In genomic region chr19:34316741-34317241, GRCh38 we compare ENCODE assay signal across 12 cellular contexts. TPM values are rescaled to one million over a fixed set of nuclear protein-coding genes. Genes with fewer than 3 reads are reported as not detected.
DNase-seq lines count a peak whose midpoint lies in the region; ATAC-seq and TF ChIP-seq lines count a peak whose summit lies in the region.
"Had no signal": no experiment of that assay in that cellular context is flagged by ENCODE, and none has a peak within 500 bp of the region (broad histone marks: within the 10 kb centered on the region; RNA-seq: fewer than 3 reads in every experiment).

No MANE protein-coding gene starts in this region.

- H2BK120ac ChIP-seq in IMR-90 (ENCODE audit: low read depth, low read length) = peak overlapping the region; percentile 20; the same call in 1 of the 2 replicates

- POLR2A ChIA-PET in IMR-90 (lab: Charles Lee; ENCODE audit: unreplicated experiment) = no interaction called here
- POLR2A ChIA-PET in naive thymus-derived CD4-positive, alpha-beta T cell (lab: Charles Lee) = interaction anchor here (1.0 to 2.1 kb wide), 5 partner anchors 10 to 146 kb away, joined by 3 to 12 read pairs (median 4); no protein-coding TSS in a partner anchor

- no peak overlapping the region for H3K18ac ChIP-seq in IMR-90 (ENCODE audit: low read depth, low read length)

- TF ChIP-seq CTCF in IMR-90 (conservative IDR thresholded peaks at IDR 0.05; ENCODE audit: low read depth, low read length) (no peak), ovary (IDR thresholded peaks at IDR 0.05) (no peak)

- H3K27me3 Mint-ChIP-seq in naive thymus-derived CD4-positive, alpha-beta T cell = no peaks in the 10 kb centered on the region
- H3K27me3 Mint-ChIP-seq: activated CD8-positive, alpha-beta T cell treated with anti-CD3 and anti-CD28 coated beads for 36 hours had no signal

- no peak overlapping the region for H2BK15ac ChIP-seq in IMR-90 (ENCODE audit: low read depth, low read length)

- no peak overlapping the region for H2BK5ac ChIP-seq in IMR-90 (ENCODE audit: low read depth, low read length, poor library complexity, severe bottlenecking)

- TF ChIP-seq POLR2A in IMR-90 (IDR thresholded peaks at IDR 0.05; ENCODE audit: low read depth, low read length) = no peak
- no peak for TF ChIP-seq POLR2A in ovary (IDR thresholded peaks at IDR 0.05)

- peaks cover 43 to 68% of the 10 kb centered on the region in 2 experiments for H3K79me1 ChIP-seq in IMR-90 (ENCODE audit: low read depth in 1 of 2, low read length in 2 of 2)

- no peak for TF ChIP-seq RAD21 in IMR-90 (IDR thresholded peaks at IDR 0.05; ENCODE audit: low read length)

- H3K9me3 ChIP-seq in BLaER1 (no peaks in the 10 kb centered on the region), IMR-90 (ENCODE audit: control insufficient read depth, insufficient read depth, low read length) (no peaks in the 10 kb centered on the region), ovary (no peaks in the 10 kb centered on the region)
- H3K9me3 ChIP-seq in naive thymus-derived CD4-positive, alpha-beta T cell (ENCODE audit: control insufficient read depth in 2 of 3, low read length in 3 of 3) = no peaks in the 10 kb centered on the region

- H4K8ac ChIP-seq in IMR-90 (ENCODE audit: low read depth in 2 of 2, low read length in 2 of 2) = no peak overlapping the region

- H3K4me3 ChIP-seq in BLaER1 (no peak overlapping the region), IMR-90 (ENCODE audit: insufficient read depth, low read depth, low read length) (no peak overlapping the region), ovary (no peak overlapping the region)
- H3K4me3 ChIP-seq in naive thymus-derived CD4-positive, alpha-beta T cell (ENCODE audit: low read length) = peak overlapping the region; percentile 11

- peaks cover 20% of the 10 kb centered on the region for H3K4me1 ChIP-seq in BLaER1
- H3K4me1 ChIP-seq in IMR-90 (ENCODE audit: control insufficient read depth, insufficient read depth, low read length) = peaks cover 30% of the 10 kb centered on the region
- H3K4me1 ChIP-seq in naive thymus-derived CD4-positive, alpha-beta T cell (ENCODE audit: control insufficient read depth in 2 of 2, insufficient read depth in 2 of 2, low read length in 2 of 2) = peaks cover 3 to 26% of the 10 kb centered on the region in 2 donors
- H3K4me1 ChIP-seq in ovary (ENCODE audit: insufficient read depth) = peaks cover 19% of the 10 kb centered on the region

- H3K4me2 ChIP-seq in BLaER1 = 0 out of 2 replicates have a peak overlapping the region, but pooled peaks have one; percentile 4
- H3K4me2 ChIP-seq in IMR-90 (ENCODE audit: low read depth, low read length) = 0 out of 2 replicates have a peak overlapping the region, but pooled peaks have one; percentile 8

- peak; percentile 66 for DNase-seq in IMR-90
- DNase-seq in dermis blood vessel endothelial cell = peak; percentile 68
- DNase-seq in naive thymus-derived CD4-positive, alpha-beta T cell = no peak
- no peak for DNase-seq in ovary
- no peak for DNase-seq in mucosa of gallbladder (ENCODE audit: low spot score)
- DNase-seq: cortex of kidney, Kasumi-1, left cardiac atrium had no signal

- no peaks in the 10 kb centered on the region for H3K27me3 ChIP-seq in BLaER1
- H3K27me3 ChIP-seq in IMR-90 (ENCODE audit: control insufficient read depth, insufficient read depth, low read length) = no peaks in the 10 kb centered on the region
- H3K27me3 ChIP-seq in naive thymus-derived CD4-positive, alpha-beta T cell (ENCODE audit: control insufficient read depth in 2 of 2, insufficient read depth in 2 of 2, low read length in 2 of 2) = no peaks in the 10 kb centered on the region
- no peaks in the 10 kb centered on the region for H3K27me3 ChIP-seq in ovary

- 0 out of 2 replicates have a peak overlapping the region, but pooled peaks have one; percentile 13 for H3K14ac ChIP-seq in IMR-90 (replicated peaks; ENCODE audit: low read depth, low read length)

- H4K20me1 ChIP-seq in BLaER1 = 0 out of 2 replicates have a peak, but pooled peaks cover 17% of the 10 kb centered on the region
- peaks cover 43% of the 10 kb centered on the region for H4K20me1 ChIP-seq in IMR-90 (ENCODE audit: insufficient read depth, low read length)

- H3K36me3 Mint-ChIP-seq in naive thymus-derived CD4-positive, alpha-beta T cell = peaks cover 0 to 31% (median 8%) of the 10 kb centered on the region in 5 donors

- ATAC-seq in IMR-90 (ENCODE audit: low read depth) (peak; percentile 71), HG03175 (IDR thresholded peaks at IDR 0.05; ENCODE audit: unreplicated experiment) (no peak), HG02938 (IDR thresholded peaks at IDR 0.05; ENCODE audit: unreplicated experiment) (no peak)
- ATAC-seq in naive thymus-derived CD4-positive, alpha-beta T cell = no peak

- whole genome bisulfite sequencing in IMR-90 (ENCODE audit: extremely low coverage in 2 of 2, insufficient read length in 1 of 2), 2 experiments = 92% methylated on average over 2 of the region's 3 CpGs; no CpG with 5 or more reads in 1 of the 2 experiments
- 74 to 86% (median 81%) methylated on average over 3 of the region's 3 CpGs for WGBS in ovary, 3 donors

- in situ Hi-C loops in IMR-90 (cut with MboI; ENCODE audit: low sequenced_read_pairs) = no loop called here

- peak overlapping the region; percentile 41 for H3K4ac ChIP-seq in IMR-90 (ENCODE audit: low read depth, low read length)

- H3K27ac ChIP-seq in BLaER1 (no peak overlapping the region), IMR-90 (ENCODE audit: insufficient read depth, low read length) (no peak overlapping the region), ovary (no peak overlapping the region)
- no peak overlapping the region for H3K27ac ChIP-seq in naive thymus-derived CD4-positive, alpha-beta T cell (ENCODE audit: low read depth, low read length)

- H3K56ac ChIP-seq in IMR-90 (ENCODE audit: extremely low read depth, insufficient read depth, low read length) = no peak overlapping the region

- peaks cover 38% of the 10 kb centered on the region for H3K9me1 ChIP-seq in IMR-90 (ENCODE audit: insufficient read depth, low read length)

- no peak overlapping the region for H4K5ac ChIP-seq in IMR-90 (ENCODE audit: low read depth, low read length)

- H3K36me3 ChIP-seq in BLaER1 (peaks cover 15% of the 10 kb centered on the region; the same call in 1 of the 2 replicates), IMR-90 (ENCODE audit: control insufficient read depth, insufficient read depth, low read length) (peaks cover 7% of the 10 kb centered on the region; the same call in 1 of the 2 replicates), ovary (no peaks in the 10 kb centered on the region)
- peaks cover 0 to 16% (median 0%) of the 10 kb centered on the region in 3 experiments for H3K36me3 ChIP-seq in naive thymus-derived CD4-positive, alpha-beta T cell (ENCODE audit: control insufficient read depth in 2 of 3, insufficient read depth in 3 of 3, low read length in 3 of 3)

- H2BK20ac ChIP-seq in IMR-90 (ENCODE audit: low read depth, low read length) = peak overlapping the region; percentile 12; the same call in 1 of the 2 replicates

- no TSS peak for BruUV-seq in IMR-90 (replicated peaks; lab: Mats Ljungman, UMichigan)

- H3K9ac ChIP-seq in BLaER1 = no peak overlapping the region
- no peak overlapping the region for H3K9ac ChIP-seq in IMR-90 (ENCODE audit: low read depth, low read length)

- no peak for TF ChIP-seq EP300 in ovary (IDR thresholded peaks at IDR 0.05)

- intact Hi-C loops in IMR-90 (cut with micrococcal nuclease) = loop anchor here (5.0 kb wide), 1 partner anchor 59 kb away; no protein-coding TSS in a partner anchor
- intact Hi-C loops in naive thymus-derived CD4-positive, alpha-beta T cell (cut with micrococcal nuclease) = loop anchor here in 1 of 2 donors (1.0 kb wide), 1 partner anchor 61 kb away; no protein-coding TSS in a partner anchor
- intact Hi-C loops in ovary (cut with DNase I) = no loop called here

- H2AK5ac ChIP-seq in IMR-90 (ENCODE audit: low read depth, low read length) = peak overlapping the region; percentile 22; the same call in 1 of the 2 replicates

- H3K9me3 Mint-ChIP-seq in naive thymus-derived CD4-positive, alpha-beta T cell = no peaks in the 10 kb centered on the region
- H3K9me3 Mint-ChIP-seq: activated CD8-positive, alpha-beta T cell treated with anti-CD3 and anti-CD28 coated beads for 36 hours had no signal

- no peak overlapping the region for H4K91ac ChIP-seq in IMR-90 (ENCODE audit: insufficient read depth, low read depth, low read length)

- CTCF ChIA-PET in IMR-90 (lab: Yijun Ruan, JAX) = no interaction called here
- CTCF ChIA-PET in naive thymus-derived CD4-positive, alpha-beta T cell (lab: Charles Lee) = interaction anchor here (0.7 to 1.5 kb wide), 5 partner anchors 9 to 56 kb away, joined by 4 to 5 read pairs (median 5); no protein-coding TSS in a partner anchor

- H2AFZ ChIP-seq in IMR-90 (replicated peaks; ENCODE audit: low read length, poor library complexity) = no peak overlapping the region

- peak overlapping the region in 9 of 10 donors; percentile 67 to 79 (median 73) for H3K4me3 Mint-ChIP-seq in naive thymus-derived CD4-positive, alpha-beta T cell
- H3K4me3 Mint-ChIP-seq: activated CD8-positive, alpha-beta T cell treated with anti-CD3 and anti-CD28 coated beads for 36 hours had no signal

- H3K4me1 Mint-ChIP-seq in naive thymus-derived CD4-positive, alpha-beta T cell = peaks cover 13 to 75% (median 60%) of the 10 kb centered on the region in 7 donors

- H3K23ac ChIP-seq in IMR-90 (ENCODE audit: low read depth, low read length) = peak overlapping the region; percentile 25; the same call in 1 of the 2 replicates

- no peak overlapping the region for H2AK9ac ChIP-seq in IMR-90 (replicated peaks; ENCODE audit: low read depth, low read length, poor library complexity)

- dilution Hi-C loops in IMR-90 (cut with HindIII; ENCODE audit: low sequenced_read_pairs, unreplicated experiment) = no loop called here

- H3K27ac Mint-ChIP-seq in naive thymus-derived CD4-positive, alpha-beta T cell = peak overlapping the region in 8 of 9 donors; percentile 70 to 95 (median 82)
- H3K27ac Mint-ChIP-seq: activated CD8-positive, alpha-beta T cell treated with anti-CD3 and anti-CD28 coated beads for 36 hours had no signal

TF ChIP-seq in IMR-90, 13 proteins besides CTCF, POLR2A, EP300 and RAD21 (continues in another document):
- TF ChIP-seq MAFK (IDR thresholded peaks at IDR 0.05; ENCODE audit: low read depth, low read length) (no peak), RCOR1 (IDR thresholded peaks at IDR 0.05; ENCODE audit: insufficient replicate concordance, low read length) (no peak)

RNA-seq across cellular contexts. Expression of gene GPI, which starts 48.2 kb away (rescaled TPM):
- total RNA-seq in IMR-90 (2012; rRNA removed) (142 and 147 TPM in 2 replicates), dermis blood vessel endothelial cell (128 and 344 TPM in 2 replicates), ovary (100 to 1,000 TPM in 6 of 7 donors, 10 to 100 TPM in 1; 70.1 to 187 (median 128) TPM), mucosa of gallbladder (406 TPM)
- polyA plus RNA-seq in IMR-90 (2012; rRNA removed) (239 and 245 TPM in 2 replicates), ovary (100 to 1,000 TPM in 1 of 2 donors, 10 to 100 TPM in 1; 71.4 to 123 TPM)
- polyA plus RNA-seq in IMR-90 (2012; cell fraction: cytosol; rRNA removed) = 215 and 276 TPM in 2 replicates
- polyA plus RNA-seq in IMR-90 (2012; cell fraction: nucleus; rRNA removed; ENCODE audit: low replicate concordance) = 155 and 257 TPM in 2 replicates
- 100 to 1,000 TPM in 3 of 5 experiments, 10 to 100 TPM in 2; 96.5 to 750 (median 104) TPM for total RNA-seq in naive thymus-derived CD4-positive, alpha-beta T cell
- polyA plus RNA-seq in naive thymus-derived CD4-positive, alpha-beta T cell = 100 to 1,000 TPM; 123 to 170 TPM

Comparison
In these comparisons a context has a peak if more than half of its experiments do, and no peak if none do; other contexts are left out.
1. DNase-seq: peak in IMR-90 (single experiment) and dermis blood vessel endothelial cell (single experiment); none in naive thymus-derived CD4-positive, alpha-beta T cell (0 of 9), ovary (0 of 5) and mucosa of gallbladder (single experiment).